In the genomic region with DNA sequence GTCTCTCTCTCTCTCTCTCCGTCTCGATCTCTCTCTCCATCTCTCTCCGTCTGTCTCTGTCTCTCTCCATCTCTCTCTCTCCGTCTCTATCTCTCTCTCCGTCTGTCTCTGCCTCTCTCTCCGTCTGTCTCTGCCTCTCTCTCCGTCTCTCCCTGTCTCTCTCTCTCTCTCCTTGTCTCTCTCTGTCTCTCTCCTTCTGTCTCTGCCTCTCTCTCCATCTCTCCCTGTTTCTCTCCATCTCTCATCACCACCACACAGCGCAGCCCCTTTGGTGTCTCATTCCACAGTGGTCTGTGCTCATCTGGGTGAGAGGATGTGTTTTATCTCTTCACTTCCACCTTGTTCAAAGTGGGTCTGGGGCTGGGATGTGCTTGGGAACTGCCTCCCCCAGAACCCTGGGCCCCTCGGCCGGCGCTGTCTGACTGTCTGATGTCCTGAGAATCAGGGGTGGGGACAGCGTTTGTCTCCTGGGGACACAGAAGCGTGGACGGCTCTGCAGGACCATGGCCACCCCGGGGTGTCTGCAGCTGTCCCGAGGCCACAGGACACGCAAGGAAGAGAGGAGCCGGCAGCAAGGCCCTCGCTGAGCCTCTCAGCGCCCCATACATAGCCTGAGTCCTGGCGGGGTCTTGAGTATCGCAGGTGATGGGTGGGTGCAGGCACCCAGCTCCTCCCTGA, we compare ENCODE assay signal across 17 cellular contexts. TPM values are rescaled to one million over a fixed set of nuclear protein-coding genes. Genes with fewer than 3 reads are reported as not detected.
DNase-seq lines count a peak whose midpoint lies in the region; ATAC-seq and TF ChIP-seq lines count a peak whose summit lies in the region.
"Had no signal": no experiment of that assay in that cellular context is flagged by ENCODE, and none has a peak within 500 bp of the region (broad histone marks: within the 10 kb centered on the region; RNA-seq: fewer than 3 reads in every experiment).

No MANE protein-coding gene starts in this region.

- no peaks in the 10 kb centered on the region for H3K4me1 Mint-ChIP-seq in Calu3 (ENCODE audit: low read depth, unreplicated experiment)
- peaks cover 8% of the 10 kb centered on the region for H3K4me1 Mint-ChIP-seq in activated naive CD8-positive, alpha-beta T cell treated with anti-CD3 and anti-CD28 coated beads for 36 hours
- H3K4me1 Mint-ChIP-seq: CD14-positive monocyte had no signal

- peak overlapping the region in 3 of 5 donors; percentile 62 to 71 (median 65) for H3K9ac ChIP-seq in subcutaneous abdominal adipose tissue (ENCODE audit: low read length in 5 of 5)

- H3K27me3 ChIP-seq in right atrium auricular region (no peaks in the 10 kb centered on the region), subcutaneous abdominal adipose tissue (ENCODE audit: control insufficient read depth in 5 of 5, insufficient read depth in 4 of 5, low read length in 5 of 5) (no peaks in the 10 kb centered on the region), psoas muscle (ENCODE audit: insufficient read depth in 3 of 3, low read length in 2 of 3) (no peaks in the 10 kb centered on the region)

- H3K4me3 Mint-ChIP-seq in Calu3 (ENCODE audit: low read depth, unreplicated experiment) = no peak overlapping the region
- no peak overlapping the region for H3K4me3 Mint-ChIP-seq in activated naive CD8-positive, alpha-beta T cell treated with anti-CD3 and anti-CD28 coated beads for 36 hours
- H3K4me3 Mint-ChIP-seq: CD14-positive monocyte; CD8-positive, alpha-beta T cell had no signal

- H3K9me3 ChIP-seq in right atrium auricular region (no peaks in the 10 kb centered on the region), subcutaneous abdominal adipose tissue (ENCODE audit: control insufficient read depth in 5 of 5, low read length in 5 of 5) (no peaks in the 10 kb centered on the region), psoas muscle (no peaks in the 10 kb centered on the region)

- H3K27ac ChIP-seq in right atrium auricular region (no peak overlapping the region), RWPE1 (peak overlapping the region; percentile 95), subcutaneous abdominal adipose tissue (ENCODE audit: low read depth, low read length) (peak overlapping the region; percentile 86), psoas muscle (no peak overlapping the region)
- H3K27ac ChIP-seq: 22Rv1, HL-60 had no signal

- H3K36me3 ChIP-seq in right atrium auricular region (peaks cover 53% of the 10 kb centered on the region), subcutaneous abdominal adipose tissue (ENCODE audit: control insufficient read depth in 5 of 5, insufficient read depth in 5 of 5, low read length in 5 of 5) (peaks cover 6 to 92% (median 70%) of the 10 kb centered on the region in 5 donors), psoas muscle (ENCODE audit: insufficient read depth in 1 of 2, low read depth in 1 of 2) (peaks cover 0 to 78% of the 10 kb centered on the region in 2 donors)

- no peaks in the 10 kb centered on the region for H3K36me3 Mint-ChIP-seq in Calu3 (ENCODE audit: insufficient read depth, unreplicated experiment)
- peaks cover 11% of the 10 kb centered on the region for H3K36me3 Mint-ChIP-seq in activated naive CD8-positive, alpha-beta T cell treated with anti-CD3 and anti-CD28 coated beads for 36 hours

- peak; percentile 45 for DNase-seq in Right ventricle myocardium inferior (ENCODE audit: missing footprints)
- no peak for DNase-seq in right atrium auricular region (ENCODE audit: low spot score)
- no peak for DNase-seq in RWPE1 (ENCODE audit: low spot score)
- DNase-seq in left ventricle myocardium superior = peak; percentile 18
- no peak for DNase-seq in psoas muscle
- no peak for DNase-seq in Calu3
- DNase-seq in activated naive CD8-positive, alpha-beta T cell treated with anti-CD3 and anti-CD28 coated beads for 36 hours = no peak
- DNase-seq: CD8-positive, alpha-beta T cell; COR-L47; DND-41; GDM1; HCEC 1CT had no signal

- TF ChIP-seq CTCF in right atrium auricular region (IDR thresholded peaks at IDR 0.05) (no peak), RWPE1 (conservative IDR thresholded peaks at IDR 0.05; ENCODE audit: low read depth) (no peak), psoas muscle (IDR thresholded peaks at IDR 0.05) (no peak), Calu3 (IDR thresholded peaks at IDR 0.05; ENCODE audit: unreplicated experiment) (no peak)

- no TSS peak for BruUV-seq in Calu3 (replicated peaks; lab: Mats Ljungman, UMichigan)

- no peak for ATAC-seq in Right ventricle myocardium inferior
- ATAC-seq in left ventricle myocardium superior = no peak
- ATAC-seq in psoas muscle = no peak
- ATAC-seq: CD8-positive, alpha-beta T cell had no signal

- POLR2A ChIA-PET in RWPE1 (lab: Yijun Ruan, JAX; ENCODE audit: low non-redundant PET) = no interaction called here

- intact Hi-C loops in Right ventricle myocardium inferior (cut with DNase I) (no loop called here), left ventricle myocardium superior (cut with micrococcal nuclease) (no loop called here), psoas muscle (cut with DNase I) (no loop called here), Calu3 (cut with micrococcal nuclease; ENCODE audit: unreplicated experiment) (no loop called here)

- CTCF ChIA-PET in RWPE1 (lab: Yijun Ruan, JAX) = no interaction called here
- CTCF ChIA-PET in Calu3 (lab: Charles Lee) = no interaction called here

- 95 to 97% (median 96%) methylated on average over 22 of the region's 22 CpGs for WGBS in psoas muscle, 3 donors

- H3K9me3 Mint-ChIP-seq in Calu3 (ENCODE audit: low read depth, unreplicated experiment) = no peaks in the 10 kb centered on the region
- no peaks in the 10 kb centered on the region for H3K9me3 Mint-ChIP-seq in activated naive CD8-positive, alpha-beta T cell treated with anti-CD3 and anti-CD28 coated beads for 36 hours
- H3K9me3 Mint-ChIP-seq: CD8-positive, alpha-beta T cell had no signal

- H3K27ac Mint-ChIP-seq in Calu3 (ENCODE audit: unreplicated experiment) = no peak overlapping the region
- H3K27ac Mint-ChIP-seq in activated naive CD8-positive, alpha-beta T cell treated with anti-CD3 and anti-CD28 coated beads for 36 hours = no peak overlapping the region
- H3K27ac Mint-ChIP-seq: CD14-positive monocyte; CD8-positive, alpha-beta T cell had no signal

- H3K4me3 ChIP-seq in right atrium auricular region (no peak overlapping the region), subcutaneous abdominal adipose tissue (ENCODE audit: low read depth in 1 of 5, low read length in 5 of 5) (peak overlapping the region in 3 of 5 donors; percentile 23 to 62 (median 54)), psoas muscle (no peak overlapping the region)

- H3K4me1 ChIP-seq in right atrium auricular region = no peaks in the 10 kb centered on the region
- peaks cover 0 to 51% (median 35%) of the 10 kb centered on the region in 5 donors for H3K4me1 ChIP-seq in subcutaneous abdominal adipose tissue (ENCODE audit: control insufficient read depth in 5 of 5, insufficient read depth in 5 of 5, low read length in 5 of 5)
- no peaks in the 10 kb centered on the region for H3K4me1 ChIP-seq in psoas muscle

- H3K27me3 Mint-ChIP-seq in Calu3 (ENCODE audit: unreplicated experiment) = no peaks in the 10 kb centered on the region
- no peaks in the 10 kb centered on the region for H3K27me3 Mint-ChIP-seq in activated naive CD8-positive, alpha-beta T cell treated with anti-CD3 and anti-CD28 coated beads for 36 hours

RNA-seq across cellular contexts. Expression of gene C13orf46, which starts 40.2 kb away (rescaled TPM):
- total RNA-seq in Right ventricle myocardium inferior (0.32 TPM), right atrium auricular region (1 to 10 TPM in 1 of 2 donors, under 1 TPM in 1; 0.59 to 2.7 TPM), left ventricle myocardium superior (0.37 TPM), psoas muscle (1 to 10 TPM in 1 of 4 donors, under 1 TPM in 3; 0.24 to 2.5 (median 0.73) TPM), Calu3 (2022) (0.29 and 0.33 TPM in 2 replicates)
- polyA plus RNA-seq in psoas muscle = under 1 TPM in 2 of 3 donors, not detected in 1; 0.14 to 0.53 TPM
- under 1 TPM; 0.96 to 0.99 TPM for total RNA-seq in activated naive CD8-positive, alpha-beta T cell treated with anti-CD3 and anti-CD28 coated beads for 36 hours
- total RNA-seq: H4 had no signal

Comparison
In these comparisons a context has a peak if more than half of its experiments do, and no peak if none do; other contexts are left out.
1. DNase-seq: peak in Right ventricle myocardium inferior (single experiment) and left ventricle myocardium superior (single experiment); none in right atrium auricular region (single experiment), RWPE1 (single experiment), psoas muscle (0 of 2), Calu3 (single experiment) and activated naive CD8-positive, alpha-beta T cell treated with anti-CD3 and anti-CD28 coated beads for 36 hours (single experiment).
2. H3K27ac ChIP-seq: peak in RWPE1 (single experiment) and subcutaneous abdominal adipose tissue (single experiment); none in right atrium auricular region (0 of 2) and psoas muscle (single experiment).
3. H3K4me3 ChIP-seq: peak in subcutaneous abdominal adipose tissue (3 of 5); none in right atrium auricular region (0 of 2) and psoas muscle (single experiment).